8 cellular contexts compared by ENCODE assay signal in genomic region chr3:190119734-190120133, GRCh38. TPM values are rescaled to one million over a fixed set of nuclear protein-coding genes. Genes with fewer than 3 reads are reported as not detected.
DNase-seq lines count a peak whose midpoint lies in the region; ATAC-seq and TF ChIP-seq lines count a peak whose summit lies in the region.

No MANE protein-coding gene starts in this region.

- H3K27me3 Mint-ChIP-seq in chondrocyte (ENCODE audit: low read depth) (no peaks in the 10 kb centered on the region), neural crest cell (ENCODE audit: low read depth) (peaks cover 19% of the 10 kb centered on the region)

- TF ChIP-seq CTCF in chondrocyte (IDR thresholded peaks at IDR 0.05) (no peak), neural crest cell (conservative IDR thresholded peaks at IDR 0.05) (no peak)

- no peaks in the 10 kb centered on the region for H3K9me3 Mint-ChIP-seq in chondrocyte (ENCODE audit: low read depth)
- H3K9me3 Mint-ChIP-seq in neural crest cell: no peaks in the 10 kb centered on the region

- H3K4me3 Mint-ChIP-seq in chondrocyte (ENCODE audit: unreplicated experiment): peak overlapping the region; percentile 78
- peak overlapping the region; percentile 86 for H3K4me3 Mint-ChIP-seq in neural crest cell

- DNase-seq in chondrocyte (ENCODE audit: low spot score): no peak
- DNase-seq in neural crest cell (ENCODE audit: low read depth, low spot score): no peak
- no peak for DNase-seq in central memory CD4-positive, alpha-beta T cell
- DNase-seq in HUDEP-2 (lab: John Stamatoyannopoulos, UW; ENCODE audit: unreplicated experiment in 76 of 76): no peak
- no peak for DNase-seq in DMS53 (lab: John Stamatoyannopoulos, UW)
- DNase-seq in AG08395 (ENCODE audit: low spot score): no peak

- H3K27ac Mint-ChIP-seq in chondrocyte (ENCODE audit: unreplicated experiment) (peak overlapping the region; percentile 83), neural crest cell (ENCODE audit: unreplicated experiment) (peak overlapping the region; percentile 2)

- ATAC-seq in GM19324 (IDR thresholded peaks at IDR 0.05; ENCODE audit: low FRiP score, unreplicated experiment): peak; percentile 32
- ATAC-seq in HG03378 (IDR thresholded peaks at IDR 0.05; ENCODE audit: unreplicated experiment): peak; percentile 37

- peaks cover 74% of the 10 kb centered on the region for H3K4me1 Mint-ChIP-seq in chondrocyte (ENCODE audit: low read depth)
- peaks cover 20% of the 10 kb centered on the region for H3K4me1 Mint-ChIP-seq in neural crest cell

- H3K36me3 Mint-ChIP-seq in chondrocyte (ENCODE audit: low read depth) (no peaks in the 10 kb centered on the region), neural crest cell (ENCODE audit: low read depth) (no peaks in the 10 kb centered on the region)

RNA-seq across cellular contexts. Expression of gene P3H2, which starts 1.0 kb away (rescaled TPM):
- total RNA-seq in chondrocyte (18.2 to 72.4 TPM (median 21.9 TPM) in 3 replicates), neural crest cell (2.0 and 4.1 TPM in 2 replicates)
